7 cellular contexts compared by ENCODE assay signal in the genomic region with DNA sequence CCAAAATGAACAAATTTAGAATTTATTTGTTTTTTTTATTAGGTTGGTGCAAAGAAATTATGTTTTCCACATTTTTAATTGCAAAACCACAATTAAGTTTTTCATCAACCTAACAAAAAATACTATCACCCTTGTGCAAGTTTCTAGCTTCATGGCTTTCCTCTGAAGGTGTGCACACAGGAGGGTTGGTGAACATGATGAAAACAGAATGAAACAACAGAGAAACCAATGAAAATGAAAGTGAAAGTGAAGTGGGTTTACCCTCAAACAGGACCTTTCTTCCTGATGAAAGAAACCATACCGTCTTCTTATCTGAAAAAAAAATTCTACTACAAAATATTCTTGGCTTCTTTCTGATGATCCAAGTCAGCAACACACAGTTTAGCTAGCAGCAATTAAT.
DNase-seq lines count a peak whose midpoint lies in the region; ATAC-seq, FAIRE-seq and TF ChIP-seq lines count a peak whose summit lies in the region.

No MANE protein-coding gene starts in this region.

- H3K4me1 Mint-ChIP-seq in naive thymus-derived CD8-positive, alpha-beta T cell, result peaks cover 4 to 37% (median 22%) of the 10 kb centered on the region in 4 donors
- peaks cover 7% of the 10 kb centered on the region for H3K4me1 Mint-ChIP-seq in endodermal cell

- no peaks in the 10 kb centered on the region for H3K9me3 ChIP-seq in uterus
- H3K9me3 ChIP-seq in endodermal cell (ENCODE audit: control insufficient read depth, low read length), result no peaks in the 10 kb centered on the region

- WGBS in endodermal cell (ENCODE audit: insufficient coverage in 1 of 2, insufficient read length in 1 of 2), 2 experiments, result 42% methylated on average over 1 of the region's 1 CpG; no CpG with 5 or more reads in 1 of the 2 experiments

- POLR2A ChIA-PET in naive thymus-derived CD8-positive, alpha-beta T cell (lab: Charles Lee), result interaction anchor here (1.2 kb wide), 1 partner anchor 14 kb away, joined by 4 read pairs; no protein-coding TSS in a partner anchor

- H3K4me1 ChIP-seq in uterus (no peaks in the 10 kb centered on the region), endodermal cell (ENCODE audit: control insufficient read depth, insufficient read depth, low read length) (no peaks in the 10 kb centered on the region)

- peaks cover 0 to 1% (median 0%) of the 10 kb centered on the region in 3 donors for H3K36me3 Mint-ChIP-seq in naive thymus-derived CD8-positive, alpha-beta T cell
- H3K36me3 Mint-ChIP-seq in endodermal cell (ENCODE audit: low read depth), result peaks cover 10% of the 10 kb centered on the region

- TF ChIP-seq POLR2A in uterus (IDR thresholded peaks at IDR 0.05), result no peak

- ATAC-seq in naive thymus-derived CD8-positive, alpha-beta T cell, result peak; percentile 58 to 59
- no peak for ATAC-seq in GM18873 (IDR thresholded peaks at IDR 0.05; ENCODE audit: low FRiP score, unreplicated experiment)

- H3K27ac ChIP-seq in uterus (no peak overlapping the region), endodermal cell (ENCODE audit: low read depth, low read length) (no peak overlapping the region)

- no peaks in the 10 kb centered on the region for H3K27me3 Mint-ChIP-seq in naive thymus-derived CD8-positive, alpha-beta T cell
- H3K27me3 Mint-ChIP-seq in endodermal cell (ENCODE audit: insufficient read depth), result peaks cover 4% of the 10 kb centered on the region

- peak overlapping the region; percentile 67 to 91 (median 84) for H3K27ac Mint-ChIP-seq in naive thymus-derived CD8-positive, alpha-beta T cell
- H3K27ac Mint-ChIP-seq in endodermal cell, result no peak overlapping the region

- intact Hi-C loops in uterus (cut with DNase I; ENCODE audit: low total_unique reads), result no loop called here

- no peak overlapping the region for H3K9ac ChIP-seq in endodermal cell (ENCODE audit: extremely low read depth, low read length, poor library complexity, severe bottlenecking)

- no peak for DNase-seq in GM19239 (ENCODE audit: insufficient read length, low spot score)
- DNase-seq in NCI-H460 (ENCODE audit: extremely low read depth, low read depth), result peak; percentile 27
- DNase-seq in choroid plexus epithelial cell (ENCODE audit: low read depth), result peak; percentile 57
- DNase-seq in naive thymus-derived CD8-positive, alpha-beta T cell, result peak in 3 of 10 donors; percentile 5 to 46 (median 36)
- DNase-seq in uterus, result no peak
- DNase-seq in endodermal cell, result no peak

- peak overlapping the region; percentile 56 to 78 (median 68) for H3K4me3 Mint-ChIP-seq in naive thymus-derived CD8-positive, alpha-beta T cell
- no peak overlapping the region for H3K4me3 Mint-ChIP-seq in endodermal cell

- TF ChIP-seq CTCF in choroid plexus epithelial cell (conservative IDR thresholded peaks at IDR 0.05; ENCODE audit: low read depth, low read length), result no peak
- no peak for TF ChIP-seq CTCF in uterus (IDR thresholded peaks at IDR 0.05)
- TF ChIP-seq CTCF in endodermal cell (conservative IDR thresholded peaks at IDR 0.05), result no peak

- H3K4me3 ChIP-seq in choroid plexus epithelial cell (ENCODE audit: low read depth, low read length) (peak overlapping the region; percentile 42), uterus (peak overlapping the region in 1 of 2 donors; percentile 14), endodermal cell (ENCODE audit: low read length) (no peak overlapping the region)

- H3K36me3 ChIP-seq in uterus (no peaks in the 10 kb centered on the region), endodermal cell (ENCODE audit: control insufficient read depth, insufficient read depth, low read length) (peaks cover 4% of the 10 kb centered on the region)

- FAIRE-seq in GM19239 (lab: Jason Lieb, UNC), result peak; percentile 35

- H3K27me3 ChIP-seq in uterus, result no peaks in the 10 kb centered on the region
- H3K27me3 ChIP-seq in endodermal cell (ENCODE audit: control insufficient read depth, insufficient read depth, low read length, poor library complexity, severe bottlenecking), result no peaks in the 10 kb centered on the region

- H3K9me3 Mint-ChIP-seq in naive thymus-derived CD8-positive, alpha-beta T cell, result peaks cover 0 to 10% (median 0%) of the 10 kb centered on the region in 9 donors
- H3K9me3 Mint-ChIP-seq in endodermal cell, result no peaks in the 10 kb centered on the region

Comparison
In these comparisons a context has a peak if more than half of its experiments do, and no peak if none do; other contexts are left out.
1. DNase-seq: peak in NCI-H460 (single experiment) and choroid plexus epithelial cell (single experiment); none in GM19239 (single experiment), uterus (0 of 2) and endodermal cell (single experiment).